In the genomic region with DNA sequence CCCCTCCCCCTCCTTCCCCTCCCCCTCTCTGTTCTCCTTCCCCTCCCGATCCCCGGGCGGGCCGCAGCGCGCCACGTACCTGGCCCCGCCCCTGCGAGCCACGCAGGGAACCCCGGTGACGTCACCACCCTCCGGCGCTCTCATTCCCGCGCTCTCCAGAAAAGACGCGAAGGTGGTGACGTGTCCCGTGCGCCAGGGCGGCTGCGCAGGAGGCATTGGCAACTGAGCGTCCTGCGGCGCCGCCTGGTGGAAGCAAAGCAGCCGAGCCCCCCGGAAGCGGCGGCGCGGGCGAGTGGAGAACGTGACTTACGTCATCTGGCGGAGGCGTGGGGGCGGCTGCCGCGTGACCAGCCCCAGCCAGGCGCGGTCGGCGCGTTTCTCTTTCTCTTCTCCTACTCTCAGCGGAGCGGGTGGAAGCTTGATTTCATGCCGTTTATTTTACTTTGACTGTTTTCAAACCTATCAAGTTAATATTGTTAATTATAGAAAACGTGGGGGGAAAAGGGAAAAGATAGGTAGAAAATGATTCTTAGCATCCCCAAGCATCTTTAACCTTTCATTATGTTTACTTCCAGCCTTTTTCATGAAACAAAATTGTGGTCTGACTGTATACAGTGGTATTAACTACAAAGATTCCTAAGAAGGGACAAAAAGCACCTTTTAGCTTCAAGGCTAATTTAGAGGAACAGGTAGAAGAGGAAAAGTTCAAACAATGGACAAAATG, we compare ENCODE assay signal across 7 cellular contexts. TPM values are rescaled to one million over a fixed set of nuclear protein-coding genes. Genes with fewer than 3 reads are reported as not detected.
DNase-seq lines count a peak whose midpoint lies in the region; ATAC-seq and TF ChIP-seq lines count a peak whose summit lies in the region.

No MANE protein-coding gene starts in this region.

- no peaks in the 10 kb centered on the region for H3K9me2 ChIP-seq in hepatocyte (replicated peaks; ENCODE audit: insufficient read depth)

- ATAC-seq in GM18508 (IDR thresholded peaks at IDR 0.05; ENCODE audit: insufficient read depth, unreplicated experiment) (peak; percentile 51), HG02981 (IDR thresholded peaks at IDR 0.05; ENCODE audit: unreplicated experiment) (peak; percentile 62)

- DNase-seq in NCI-H1930 (lab: John Stamatoyannopoulos, UW) (peak; percentile 99 to 100), T-helper 22 cell (ENCODE audit: low read depth) (peak; percentile 99), astrocyte of the cerebellum (ENCODE audit: low read depth) (peak; percentile 97), hepatocyte (ENCODE audit: low spot score) (peak; percentile 100), retina (peak; percentile 100)

- in situ Hi-C loops in astrocyte of the cerebellum (cut with HindIII; ENCODE audit: low sequenced_read_pairs): loop anchor here (5.0 to 10.0 kb wide), 2 partner anchors 75 to 208 kb away; no protein-coding TSS in a partner anchor

- TF ChIP-seq CTCF in astrocyte of the cerebellum (IDR thresholded peaks at IDR 0.05; ENCODE audit: low read depth, low read length, missing control alignments) (peak; percentile 90), hepatocyte (IDR thresholded peaks at IDR 0.05; ENCODE audit: poor library complexity) (peak; percentile 99)

- H3K4me2 ChIP-seq in hepatocyte: peak overlapping the region; percentile 72

- H2AFZ ChIP-seq in hepatocyte: no peak overlapping the region

- peak overlapping the region; percentile 99 for H3K27ac ChIP-seq in hepatocyte

- WGBS in hepatocyte (ENCODE audit: low lambda C conversion rate, missing lambda C conversion rate): under 1% methylated on average over 49 of the region's 50 CpGs

- no peaks in the 10 kb centered on the region for H4K20me1 ChIP-seq in hepatocyte (ENCODE audit: insufficient read depth, poor library complexity, severe bottlenecking)

- no peaks in the 10 kb centered on the region for H3K79me2 ChIP-seq in hepatocyte

- no peaks in the 10 kb centered on the region for H3K36me3 ChIP-seq in hepatocyte (replicated peaks; ENCODE audit: insufficient read depth, low read depth)

- peaks cover 21% of the 10 kb centered on the region for H3K4me1 ChIP-seq in hepatocyte (ENCODE audit: insufficient read depth)

- H3K4me3 ChIP-seq in astrocyte of the cerebellum (ENCODE audit: low read depth, low read length) (peak overlapping the region; percentile 39), hepatocyte (peak overlapping the region; percentile 2)

- no peaks in the 10 kb centered on the region for H3K27me3 ChIP-seq in hepatocyte

- H3K9me3 ChIP-seq in hepatocyte (ENCODE audit: low read depth): no peaks in the 10 kb centered on the region

RNA-seq across cellular contexts. Expression of gene C2orf42, which starts 48.1 kb away (rescaled TPM):
- total RNA-seq in hepatocyte: 16.3 and 22.0 TPM in 2 replicates
- 10.1 and 14.3 TPM in 2 replicates for polyA plus RNA-seq in hepatocyte

RNA-seq across cellular contexts. Expression of gene PCBP1, which starts 55.5 kb away (rescaled TPM):
- total RNA-seq in hepatocyte: 88.5 and 97.1 TPM in 2 replicates
- 180 and 183 TPM in 2 replicates for polyA plus RNA-seq in hepatocyte

Comparison
In these comparisons a context has a peak if more than half of its experiments do, and no peak if none do; other contexts are left out.
1. Peak in every context shown above with its lines: DNase-seq, ATAC-seq, H3K4me3 ChIP-seq and H3K27ac ChIP-seq.